Comparison of ENCODE assay signal across 20 cellular contexts in genomic region chr15:41336549-41336948, GRCh38. TPM values are rescaled to one million over a fixed set of nuclear protein-coding genes. Genes with fewer than 3 reads are reported as not detected.
DNase-seq lines count a peak whose midpoint lies in the region; ATAC-seq and TF ChIP-seq lines count a peak whose summit lies in the region.
"Had no signal": no experiment of that assay in that cellular context is flagged by ENCODE, and none has a peak within 500 bp of the region (broad histone marks: within the 10 kb centered on the region; RNA-seq: fewer than 3 reads in every experiment).

No MANE protein-coding gene starts in this region.

- TF ChIP-seq CTCF in tibial nerve (IDR thresholded peaks at IDR 0.05) = no peak

- in situ Hi-C loops in KBM-7 (cut with MboI; ENCODE audit: low pct_unique_long_range_greater_than_20kb, low sequenced_read_pairs) = no loop called here

- ATAC-seq in stimulated activated naive CD8-positive, alpha-beta T cell treated with anti-CD3 and anti-CD28 coated beads, Interleukin-15, amount 100 ng/mL, for 72 hours = no peak
- ATAC-seq in activated T-helper 17 cell treated with anti-CD3 and anti-CD28 coated beads, Interleukin-2, amount 50 U/mL, for 72 hours (replicated peaks) = no peak
- ATAC-seq in stimulated activated naive B cell treated with anti-CD40 and anti-IgM and Interleukin-4, amounts not matched to agents 10 μg/mL and 1 μg/mL and 100 μg/mL, for 72 hours (replicated peaks) = no peak
- ATAC-seq: foreskin keratinocyte, mucosa of descending colon, PC-3, WTC11 had no signal

- peak overlapping the region; percentile 17 for H3K4me3 Mint-ChIP-seq in stimulated activated naive CD8-positive, alpha-beta T cell treated with anti-CD3 and anti-CD28 coated beads, Interleukin-15, Interleukin-2, amounts not matched to agents 100 ng/mL and 50 ng/mL, for 24 hours
- H3K4me3 Mint-ChIP-seq in stimulated activated naive CD8-positive, alpha-beta T cell treated with anti-CD3 and anti-CD28 coated beads, Interleukin-15, amount 100 ng/mL, for 72 hours = no peak overlapping the region
- H3K4me3 Mint-ChIP-seq in activated T-helper 17 cell treated with anti-CD3 and anti-CD28 coated beads, Interleukin-2, amount 50 U/mL, for 72 hours = peak overlapping the region; percentile 53
- no peak overlapping the region for H3K4me3 Mint-ChIP-seq in stimulated activated naive B cell treated with anti-CD40 and anti-IgM and Interleukin-4, amounts not matched to agents 10 μg/mL and 1 μg/mL and 100 μg/mL, for 72 hours
- H3K4me3 Mint-ChIP-seq: immature natural killer cell, WTC11 had no signal

- H3K27me3 Mint-ChIP-seq in stimulated activated naive CD8-positive, alpha-beta T cell treated with anti-CD3 and anti-CD28 coated beads, Interleukin-15, Interleukin-2, amounts not matched to agents 100 ng/mL and 50 ng/mL, for 24 hours = no peaks in the 10 kb centered on the region
- H3K27me3 Mint-ChIP-seq in stimulated activated naive CD8-positive, alpha-beta T cell treated with anti-CD3 and anti-CD28 coated beads, Interleukin-15, amount 100 ng/mL, for 72 hours = no peaks in the 10 kb centered on the region
- H3K27me3 Mint-ChIP-seq in activated T-helper 17 cell treated with anti-CD3 and anti-CD28 coated beads, Interleukin-2, amount 50 U/mL, for 72 hours = no peaks in the 10 kb centered on the region
- H3K27me3 Mint-ChIP-seq in stimulated activated naive B cell treated with anti-CD40 and anti-IgM and Interleukin-4, amounts not matched to agents 10 μg/mL and 1 μg/mL and 100 μg/mL, for 72 hours = no peaks in the 10 kb centered on the region

- H3K27ac Mint-ChIP-seq in stimulated activated naive CD8-positive, alpha-beta T cell treated with anti-CD3 and anti-CD28 coated beads, Interleukin-15, Interleukin-2, amounts not matched to agents 100 ng/mL and 50 ng/mL, for 24 hours = no peak overlapping the region
- H3K27ac Mint-ChIP-seq in stimulated activated naive CD8-positive, alpha-beta T cell treated with anti-CD3 and anti-CD28 coated beads, Interleukin-15, amount 100 ng/mL, for 72 hours = no peak overlapping the region
- no peak overlapping the region for H3K27ac Mint-ChIP-seq in activated T-helper 17 cell treated with anti-CD3 and anti-CD28 coated beads, Interleukin-2, amount 50 U/mL, for 72 hours
- peak overlapping the region; percentile 56 for H3K27ac Mint-ChIP-seq in stimulated activated naive B cell treated with anti-CD40 and anti-IgM and Interleukin-4, amounts not matched to agents 10 μg/mL and 1 μg/mL and 100 μg/mL, for 72 hours
- H3K27ac Mint-ChIP-seq: WTC11 had no signal

- TF ChIP-seq POLR2A in tibial nerve (IDR thresholded peaks at IDR 0.05) = no peak

- H3K36me3 ChIP-seq in tibial nerve = no peaks in the 10 kb centered on the region

- no peaks in the 10 kb centered on the region for H3K27me3 ChIP-seq in tibial nerve
- H3K27me3 ChIP-seq: foreskin keratinocyte had no signal

- no peak for TF ChIP-seq EP300 in tibial nerve (IDR thresholded peaks at IDR 0.05)

- H3K4me1 ChIP-seq in tibial nerve = peaks cover 0 to 16% (median 7%) of the 10 kb centered on the region in 4 donors

- no peaks in the 10 kb centered on the region for H3K9me3 ChIP-seq in tibial nerve
- H3K9me3 ChIP-seq: mucosa of descending colon had no signal

- WGBS in tibial nerve, 2 donors = 92 to 95% methylated on average over 4 of the region's 4 CpGs

- H3K9me3 Mint-ChIP-seq in stimulated activated naive CD8-positive, alpha-beta T cell treated with anti-CD3 and anti-CD28 coated beads, Interleukin-15, Interleukin-2, amounts not matched to agents 100 ng/mL and 50 ng/mL, for 24 hours = no peaks in the 10 kb centered on the region
- no peaks in the 10 kb centered on the region for H3K9me3 Mint-ChIP-seq in stimulated activated naive CD8-positive, alpha-beta T cell treated with anti-CD3 and anti-CD28 coated beads, Interleukin-15, amount 100 ng/mL, for 72 hours
- H3K9me3 Mint-ChIP-seq in activated T-helper 17 cell treated with anti-CD3 and anti-CD28 coated beads, Interleukin-2, amount 50 U/mL, for 72 hours = no peaks in the 10 kb centered on the region
- H3K9me3 Mint-ChIP-seq in stimulated activated naive B cell treated with anti-CD40 and anti-IgM and Interleukin-4, amounts not matched to agents 10 μg/mL and 1 μg/mL and 100 μg/mL, for 72 hours = no peaks in the 10 kb centered on the region
- H3K9me3 Mint-ChIP-seq: immature natural killer cell, WTC11 had no signal

- no peak overlapping the region for H3K27ac ChIP-seq in tibial nerve
- H3K27ac ChIP-seq: epithelial cell of prostate, foreskin keratinocyte had no signal

- DNase-seq in stimulated activated naive CD8-positive, alpha-beta T cell treated with anti-CD3 and anti-CD28 coated beads, Interleukin-15, amount 100 ng/mL, for 72 hours = no peak
- peak; percentile 20 for DNase-seq in KBM-7
- no peak for DNase-seq in stimulated activated naive B cell treated with anti-CD40 and anti-IgM and Interleukin-4, amounts not matched to agents 10 μg/mL and 1 μg/mL and 100 μg/mL, for 72 hours
- no peak for DNase-seq in COLO829 (ENCODE audit: low spot score)
- DNase-seq in tibial nerve (ENCODE audit: low spot score in 2 of 2) = no peak
- no peak for DNase-seq in NCI-H748 (lab: John Stamatoyannopoulos, UW; ENCODE audit: unreplicated experiment)
- DNase-seq: Calu3, caudate nucleus, foreskin keratinocyte, immature natural killer cell, mucosa of descending colon, NCI-H2171 treated with DMSO at 0.1 percent for 48 hours, NCI-H748 treated with DMSO at 0.1 percent for 48 hours, PC-3, SIG-M5, substantia nigra had no signal

- no peak overlapping the region for H3K4me3 ChIP-seq in tibial nerve
- H3K4me3 ChIP-seq: mucosa of descending colon had no signal

- H3K4me1 Mint-ChIP-seq in stimulated activated naive CD8-positive, alpha-beta T cell treated with anti-CD3 and anti-CD28 coated beads, Interleukin-15, Interleukin-2, amounts not matched to agents 100 ng/mL and 50 ng/mL, for 24 hours (ENCODE audit: low read depth) = peaks cover 26% of the 10 kb centered on the region
- H3K4me1 Mint-ChIP-seq in stimulated activated naive CD8-positive, alpha-beta T cell treated with anti-CD3 and anti-CD28 coated beads, Interleukin-15, amount 100 ng/mL, for 72 hours = peaks cover 50% of the 10 kb centered on the region
- peaks cover 36% of the 10 kb centered on the region for H3K4me1 Mint-ChIP-seq in activated T-helper 17 cell treated with anti-CD3 and anti-CD28 coated beads, Interleukin-2, amount 50 U/mL, for 72 hours
- H3K4me1 Mint-ChIP-seq in stimulated activated naive B cell treated with anti-CD40 and anti-IgM and Interleukin-4, amounts not matched to agents 10 μg/mL and 1 μg/mL and 100 μg/mL, for 72 hours = peaks cover 18 to 29% of the 10 kb centered on the region in 2 donors

- H3K36me3 Mint-ChIP-seq in stimulated activated naive CD8-positive, alpha-beta T cell treated with anti-CD3 and anti-CD28 coated beads, Interleukin-15, Interleukin-2, amounts not matched to agents 100 ng/mL and 50 ng/mL, for 24 hours (ENCODE audit: low read depth) = peaks cover 56% of the 10 kb centered on the region
- peaks cover 82% of the 10 kb centered on the region for H3K36me3 Mint-ChIP-seq in activated T-helper 17 cell treated with anti-CD3 and anti-CD28 coated beads, Interleukin-2, amount 50 U/mL, for 72 hours (ENCODE audit: low read depth)
- peaks cover 4 to 12% of the 10 kb centered on the region in 2 donors for H3K36me3 Mint-ChIP-seq in stimulated activated naive B cell treated with anti-CD40 and anti-IgM and Interleukin-4, amounts not matched to agents 10 μg/mL and 1 μg/mL and 100 μg/mL, for 72 hours
- H3K36me3 Mint-ChIP-seq: immature natural killer cell had no signal

RNA-seq across cellular contexts. Expression of gene NUSAP1, which starts 3.9 kb away (rescaled TPM):
- total RNA-seq in activated T-helper 17 cell treated with anti-CD3 and anti-CD28 coated beads, Interleukin-2, amount 50 U/mL, for 72 hours = 100 to 1,000 TPM; 201 to 270 TPM
- total RNA-seq in tibial nerve = 10 to 100 TPM in 1 of 4 donors, 1 to 10 TPM in 2, under 1 TPM in 1; 0.39 to 21.0 (median 2.5) TPM

RNA-seq across cellular contexts. Expression of gene OIP5, which starts 4.2 kb away (rescaled TPM):
- total RNA-seq in activated T-helper 17 cell treated with anti-CD3 and anti-CD28 coated beads, Interleukin-2, amount 50 U/mL, for 72 hours = 10 to 100 TPM in 1 of 2 donors, 1 to 10 TPM in 1; 9.2 to 13.6 TPM
- 1 to 10 TPM in 3 of 4 donors, not detected in 1; 1.2 to 2.7 (median 1.7) TPM for total RNA-seq in tibial nerve

Comparison
In these comparisons a context has a peak if more than half of its experiments do, and no peak if none do; other contexts are left out.
1. H3K4me3 Mint-ChIP-seq: peak in stimulated activated naive CD8-positive, alpha-beta T cell treated with anti-CD3 and anti-CD28 coated beads, Interleukin-15, Interleukin-2, amounts not matched to agents 100 ng/mL and 50 ng/mL, for 24 hours (single experiment) and activated T-helper 17 cell treated with anti-CD3 and anti-CD28 coated beads, Interleukin-2, amount 50 U/mL, for 72 hours (single experiment); none in stimulated activated naive CD8-positive, alpha-beta T cell treated with anti-CD3 and anti-CD28 coated beads, Interleukin-15, amount 100 ng/mL, for 72 hours (0 of 2) and stimulated activated naive B cell treated with anti-CD40 and anti-IgM and Interleukin-4, amounts not matched to agents 10 μg/mL and 1 μg/mL and 100 μg/mL, for 72 hours (0 of 2).
2. RNA of gene NUSAP1, which starts 3.9 kb away (total RNA-seq): 201 to 270 TPM in activated T-helper 17 cell treated with anti-CD3 and anti-CD28 coated beads, Interleukin-2, amount 50 U/mL, for 72 hours; 0.39 to 21.0 TPM in tibial nerve; every median in the first group is over 4 times any median in the second.